23 cellular contexts compared by ENCODE assay signal in genomic region chr16:54744998-54745397, GRCh38.
"Had no signal": no experiment of that assay in that cellular context is flagged by ENCODE, and none has a peak within 500 bp of the region (broad histone marks: within the 10 kb centered on the region; RNA-seq: fewer than 3 reads in every experiment).

No MANE protein-coding gene starts in this region.

- H3K36me3 ChIP-seq: MG63, SJSA1 had no signal

- ATAC-seq: T-cell had no signal

- H3K4me1 ChIP-seq: SJSA1 had no signal

- H3K27ac ChIP-seq: SJSA1, SK-N-MC had no signal

- H3K9me3 ChIP-seq: MG63, SJSA1 had no signal

- H3K4me3 ChIP-seq: MG63, SJSA1, SK-N-MC had no signal

- DNase-seq: Karpas-422, KG1, MG63, NCI-H1092, NCI-H1105 treated with DMSO at 0.1 percent for 48 hours, NCI-H1417 treated with DMSO at 0.1 percent for 48 hours, NCI-H146, NCI-H1694 treated with DMSO at 0.1 percent for 48 hours, NCI-H2029, NCI-H2081 treated with DMSO at 0.1 percent for 48 hours, NCI-H2171 treated with DMSO at 0.1 percent for 48 hours, NCI-H345, NCI-H446 treated with DMSO at 0.1 percent for 48 hours, NCI-H510A treated with DMSO at 0.1 percent for 48 hours, NCI-H526, NCI-H774, Right ventricle myocardium superior, RPMI8226, SIG-M5, SW 1271, T-cell had no signal

- H3K27me3 ChIP-seq: SJSA1 had no signal
